8 cellular contexts compared by ENCODE assay signal in genomic region chr14:44898547-44898946, GRCh38.
A peak's percentile ranks its signal among the peaks of the same experiment; 100 is the strongest.
DNase-seq lines count a peak whose midpoint lies in the region; ATAC-seq lines count a peak whose summit lies in the region.

No MANE protein-coding gene starts in this region.

- H3K4me3 Mint-ChIP-seq in T-helper 2 cell treated with Interferon-gamma antibody and Interleukin-4, amounts not matched to agents 5 μg/mL and 100 μg/mL, for 36 hours = peak overlapping the region; percentile 87
- peak overlapping the region; percentile 86 for H3K4me3 Mint-ChIP-seq in activated naive CD8-positive, alpha-beta T cell treated with anti-CD3 and anti-CD28 coated beads for 36 hours

- H3K36me3 Mint-ChIP-seq in T-helper 2 cell treated with Interferon-gamma antibody and Interleukin-4, amounts not matched to agents 5 μg/mL and 100 μg/mL, for 36 hours (ENCODE audit: low read depth) = peaks cover 7% of the 10 kb centered on the region
- H3K36me3 Mint-ChIP-seq in activated naive CD8-positive, alpha-beta T cell treated with anti-CD3 and anti-CD28 coated beads for 36 hours = no peaks in the 10 kb centered on the region

- no peak for ATAC-seq in GM19452 (IDR thresholded peaks at IDR 0.05; ENCODE audit: unreplicated experiment)

- H3K9me3 ChIP-seq in iPS-18a (ENCODE audit: control insufficient read depth, low read depth, low read length) (no peaks in the 10 kb centered on the region), subcutaneous abdominal adipose tissue (ENCODE audit: control insufficient read depth in 5 of 5, low read length in 5 of 5) (no peaks in the 10 kb centered on the region)

- H3K4me1 ChIP-seq in iPS-18a (ENCODE audit: control insufficient read depth, low read depth, low read length) = peaks cover 8% of the 10 kb centered on the region
- peaks cover 1 to 28% (median 23%) of the 10 kb centered on the region in 5 donors for H3K4me1 ChIP-seq in subcutaneous abdominal adipose tissue (ENCODE audit: control insufficient read depth in 5 of 5, insufficient read depth in 5 of 5, low read length in 5 of 5)

- H3K27me3 ChIP-seq in iPS-18a (ENCODE audit: control insufficient read depth, insufficient read depth, low read length) = no peaks in the 10 kb centered on the region
- no peaks in the 10 kb centered on the region for H3K27me3 ChIP-seq in subcutaneous abdominal adipose tissue (ENCODE audit: control insufficient read depth in 5 of 5, insufficient read depth in 4 of 5, low read length in 5 of 5)

- peaks cover 5% of the 10 kb centered on the region for H3K9me3 Mint-ChIP-seq in T-helper 2 cell treated with Interferon-gamma antibody and Interleukin-4, amounts not matched to agents 5 μg/mL and 100 μg/mL, for 36 hours
- no peaks in the 10 kb centered on the region for H3K9me3 Mint-ChIP-seq in activated naive CD8-positive, alpha-beta T cell treated with anti-CD3 and anti-CD28 coated beads for 36 hours

- no peak for DNase-seq in T-helper 2 cell treated with Interferon-gamma antibody and Interleukin-4, amounts not matched to agents 5 μg/mL and 100 μg/mL, for 36 hours (ENCODE audit: low spot score)
- DNase-seq in T-helper 2 cell (no peak), SW480 (ENCODE audit: low spot score) (no peak), GDM1 (lab: John Stamatoyannopoulos, UW) (no peak)
- DNase-seq in activated naive CD8-positive, alpha-beta T cell treated with anti-CD3 and anti-CD28 coated beads for 36 hours = no peak

- no peak overlapping the region for H3K27ac ChIP-seq in iPS-18a (ENCODE audit: low read length)
- peak overlapping the region; percentile 94 for H3K27ac ChIP-seq in subcutaneous abdominal adipose tissue (ENCODE audit: low read depth, low read length)

- peaks cover 2% of the 10 kb centered on the region for H3K27me3 Mint-ChIP-seq in T-helper 2 cell treated with Interferon-gamma antibody and Interleukin-4, amounts not matched to agents 5 μg/mL and 100 μg/mL, for 36 hours (ENCODE audit: low read depth)
- H3K27me3 Mint-ChIP-seq in activated naive CD8-positive, alpha-beta T cell treated with anti-CD3 and anti-CD28 coated beads for 36 hours = no peaks in the 10 kb centered on the region

- peaks cover 12% of the 10 kb centered on the region for H3K4me1 Mint-ChIP-seq in T-helper 2 cell treated with Interferon-gamma antibody and Interleukin-4, amounts not matched to agents 5 μg/mL and 100 μg/mL, for 36 hours (ENCODE audit: low read depth)
- peaks cover 9% of the 10 kb centered on the region for H3K4me1 Mint-ChIP-seq in activated naive CD8-positive, alpha-beta T cell treated with anti-CD3 and anti-CD28 coated beads for 36 hours

- H3K4me3 ChIP-seq in iPS-18a (ENCODE audit: low read length) = peak overlapping the region; percentile 76
- H3K4me3 ChIP-seq in subcutaneous abdominal adipose tissue (ENCODE audit: low read depth in 1 of 5, low read length in 5 of 5) = peak overlapping the region; percentile 76 to 91 (median 82)

- H3K9ac ChIP-seq in iPS-18a (ENCODE audit: low read length) (peak overlapping the region; percentile 76), subcutaneous abdominal adipose tissue (ENCODE audit: low read length in 5 of 5) (peak overlapping the region in 1 of 5 donors; percentile 82)

- H3K27ac Mint-ChIP-seq in T-helper 2 cell treated with Interferon-gamma antibody and Interleukin-4, amounts not matched to agents 5 μg/mL and 100 μg/mL, for 36 hours = peak overlapping the region; percentile 85
- H3K27ac Mint-ChIP-seq in activated naive CD8-positive, alpha-beta T cell treated with anti-CD3 and anti-CD28 coated beads for 36 hours = peak overlapping the region; percentile 63

- no peaks in the 10 kb centered on the region for H3K36me3 ChIP-seq in iPS-18a (ENCODE audit: control insufficient read depth, low read depth, low read length)
- H3K36me3 ChIP-seq in subcutaneous abdominal adipose tissue (ENCODE audit: control insufficient read depth in 5 of 5, insufficient read depth in 5 of 5, low read length in 5 of 5) = peaks cover 0 to 3% (median 0%) of the 10 kb centered on the region in 5 donors
